Comparison of ENCODE assay signal across 1 cellular context in the genomic region with DNA sequence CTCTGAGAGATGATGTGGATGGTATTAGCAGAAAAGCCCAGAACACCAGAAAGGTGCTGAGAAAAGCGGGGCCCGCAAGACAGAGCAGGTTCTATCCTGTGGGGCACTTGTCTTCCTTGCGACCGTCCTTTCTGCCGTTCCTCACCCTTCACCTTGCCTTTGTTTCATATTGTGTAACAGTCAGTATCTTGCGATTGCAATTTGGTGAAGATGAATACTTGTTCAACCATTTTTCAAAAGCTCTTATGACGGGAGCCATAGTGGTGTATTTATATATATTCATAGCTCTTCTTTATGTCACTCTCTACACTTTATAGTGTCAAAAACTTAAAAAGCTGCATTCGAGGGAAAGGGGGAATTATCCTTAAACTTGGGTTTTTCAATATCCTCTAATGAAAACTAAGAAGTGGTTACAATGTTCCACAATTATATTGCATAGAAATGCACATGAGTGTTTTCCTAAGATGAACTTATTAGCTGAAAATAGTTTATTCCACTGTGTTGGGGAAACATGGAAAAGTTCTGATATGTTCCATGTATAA.
TF ChIP-seq lines count a peak whose summit lies in the region.

No MANE protein-coding gene starts in this region.

TF ChIP-seq in WTC11, 78 proteins besides CTCF, POLR2A, EP300 and RAD21 (continued from another document):
- TF ChIP-seq, protein P1, sequence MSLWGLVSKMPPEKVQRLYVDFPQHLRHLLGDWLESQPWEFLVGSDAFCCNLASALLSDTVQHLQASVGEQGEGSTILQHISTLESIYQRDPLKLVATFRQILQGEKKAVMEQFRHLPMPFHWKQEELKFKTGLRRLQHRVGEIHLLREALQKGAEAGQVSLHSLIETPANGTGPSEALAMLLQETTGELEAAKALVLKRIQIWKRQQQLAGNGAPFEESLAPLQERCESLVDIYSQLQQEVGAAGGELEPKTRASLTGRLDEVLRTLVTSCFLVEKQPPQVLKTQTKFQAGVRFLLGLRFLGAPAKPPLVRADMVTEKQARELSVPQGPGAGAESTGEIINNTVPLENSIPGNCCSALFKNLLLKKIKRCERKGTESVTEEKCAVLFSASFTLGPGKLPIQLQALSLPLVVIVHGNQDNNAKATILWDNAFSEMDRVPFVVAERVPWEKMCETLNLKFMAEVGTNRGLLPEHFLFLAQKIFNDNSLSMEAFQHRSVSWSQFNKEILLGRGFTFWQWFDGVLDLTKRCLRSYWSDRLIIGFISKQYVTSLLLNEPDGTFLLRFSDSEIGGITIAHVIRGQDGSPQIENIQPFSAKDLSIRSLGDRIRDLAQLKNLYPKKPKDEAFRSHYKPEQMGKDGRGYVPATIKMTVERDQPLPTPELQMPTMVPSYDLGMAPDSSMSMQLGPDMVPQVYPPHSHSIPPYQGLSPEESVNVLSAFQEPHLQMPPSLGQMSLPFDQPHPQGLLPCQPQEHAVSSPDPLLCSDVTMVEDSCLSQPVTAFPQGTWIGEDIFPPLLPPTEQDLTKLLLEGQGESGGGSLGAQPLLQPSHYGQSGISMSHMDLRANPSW (CRISPR knock-in tag; conservative IDR thresholded peaks at IDR 0.05; ENCODE audit: low read depth) = no peak
- TF ChIP-seq ZMAT4 (CRISPR knock-in tag; IDR thresholded peaks at IDR 0.05) (no peak), ELF4 (CRISPR knock-in tag; IDR thresholded peaks at IDR 0.05; ENCODE audit: low read depth) (no peak), ZNF281 (CRISPR knock-in tag; IDR thresholded peaks at IDR 0.05) (no peak), FOXP1 (CRISPR knock-in tag; IDR thresholded peaks at IDR 0.05; ENCODE audit: borderline replicate concordance) (no peak), ZNF138 (CRISPR knock-in tag; conservative IDR thresholded peaks at IDR 0.05) (no peak), ZNF423 (CRISPR knock-in tag; IDR thresholded peaks at IDR 0.05) (no peak), MAX (CRISPR knock-in tag; IDR thresholded peaks at IDR 0.05) (no peak), GTF2I (CRISPR knock-in tag; conservative IDR thresholded peaks at IDR 0.05) (no peak), AFF4 (CRISPR knock-in tag; IDR thresholded peaks at IDR 0.05; ENCODE audit: borderline replicate concordance) (no peak), HMGA2 (CRISPR knock-in tag; IDR thresholded peaks at IDR 0.05) (no peak), ZNF232 (CRISPR knock-in tag; IDR thresholded peaks at IDR 0.05) (no peak)
- TF ChIP-seq, protein P2, sequence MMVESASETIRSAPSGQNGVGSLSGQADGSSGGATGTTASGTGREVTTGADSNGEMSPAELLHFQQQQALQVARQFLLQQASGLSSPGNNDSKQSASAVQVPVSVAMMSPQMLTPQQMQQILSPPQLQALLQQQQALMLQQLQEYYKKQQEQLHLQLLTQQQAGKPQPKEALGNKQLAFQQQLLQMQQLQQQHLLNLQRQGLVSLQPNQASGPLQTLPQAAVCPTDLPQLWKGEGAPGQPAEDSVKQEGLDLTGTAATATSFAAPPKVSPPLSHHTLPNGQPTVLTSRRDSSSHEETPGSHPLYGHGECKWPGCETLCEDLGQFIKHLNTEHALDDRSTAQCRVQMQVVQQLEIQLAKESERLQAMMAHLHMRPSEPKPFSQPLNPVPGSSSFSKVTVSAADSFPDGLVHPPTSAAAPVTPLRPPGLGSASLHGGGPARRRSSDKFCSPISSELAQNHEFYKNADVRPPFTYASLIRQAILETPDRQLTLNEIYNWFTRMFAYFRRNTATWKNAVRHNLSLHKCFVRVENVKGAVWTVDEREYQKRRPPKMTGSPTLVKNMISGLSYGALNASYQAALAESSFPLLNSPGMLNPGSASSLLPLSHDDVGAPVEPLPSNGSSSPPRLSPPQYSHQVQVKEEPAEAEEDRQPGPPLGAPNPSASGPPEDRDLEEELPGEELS (CRISPR knock-in tag; IDR thresholded peaks at IDR 0.05) = no peak
